In genomic region chr20:10350188-10350842, GRCh38 we compare ENCODE assay signal across 15 cellular contexts.
DNase-seq lines count a peak whose midpoint lies in the region; ATAC-seq and TF ChIP-seq lines count a peak whose summit lies in the region.
"Had no signal": no experiment of that assay in that cellular context is flagged by ENCODE, and none has a peak within 500 bp of the region (broad histone marks: within the 10 kb centered on the region; RNA-seq: fewer than 3 reads in every experiment).

No MANE protein-coding gene starts in this region.

- peak overlapping the region; percentile 83 for H3K27ac Mint-ChIP-seq in activated naive CD8-positive, alpha-beta T cell
- H3K27ac Mint-ChIP-seq in osteocyte (ENCODE audit: unreplicated experiment): peak overlapping the region; percentile 43
- H3K27ac Mint-ChIP-seq: mesothelial cell of epicardium; stimulated activated naive B cell treated with anti-CD40 and anti-IgM and Interleukin-4, amounts not matched to agents 10 μg/mL and 1 μg/mL and 100 μg/mL, for 72 hours had no signal

- intact Hi-C loops in heart left ventricle (cut with DNase I): loop anchor here in 2 of 10 donors (5.0 to 10.0 kb wide), 2 partner anchors 77 to 216 kb away; no protein-coding TSS in a partner anchor
- intact Hi-C loops in Right ventricle myocardium inferior (cut with DNase I): no loop called here

- peak overlapping the region in 8 of 12 donors; percentile 26 to 82 (median 50) for H3K27ac ChIP-seq in heart left ventricle
- H3K27ac ChIP-seq: neutrophil had no signal

- H3K4me1 Mint-ChIP-seq in activated naive CD8-positive, alpha-beta T cell (ENCODE audit: low read depth): peaks cover 8% of the 10 kb centered on the region
- peaks cover 46% of the 10 kb centered on the region for H3K4me1 Mint-ChIP-seq in osteocyte (ENCODE audit: unreplicated experiment)

- TF ChIP-seq CTCF in heart left ventricle (IDR thresholded peaks at IDR 0.05) (no peak), GM20000 (IDR thresholded peaks at IDR 0.05; ENCODE audit: extremely low read depth, missing control alignments) (no peak), osteocyte (IDR thresholded peaks at IDR 0.05) (no peak)

- no peaks in the 10 kb centered on the region for H3K36me3 ChIP-seq in heart left ventricle
- H3K36me3 ChIP-seq: adrenal gland, BE2C, neutrophil had no signal

- H3K36me3 Mint-ChIP-seq in activated naive CD8-positive, alpha-beta T cell: no peaks in the 10 kb centered on the region
- H3K36me3 Mint-ChIP-seq in osteocyte (ENCODE audit: unreplicated experiment): no peaks in the 10 kb centered on the region
- H3K36me3 Mint-ChIP-seq: mesothelial cell of epicardium; stimulated activated naive B cell treated with anti-CD40 and anti-IgM and Interleukin-4, amounts not matched to agents 10 μg/mL and 1 μg/mL and 100 μg/mL, for 72 hours had no signal

- TF ChIP-seq POLR2A in heart left ventricle (IDR thresholded peaks at IDR 0.05): no peak

- no peaks in the 10 kb centered on the region for H3K9me3 Mint-ChIP-seq in activated naive CD8-positive, alpha-beta T cell (ENCODE audit: low read depth)
- H3K9me3 Mint-ChIP-seq in osteocyte (ENCODE audit: unreplicated experiment): no peaks in the 10 kb centered on the region
- H3K9me3 Mint-ChIP-seq: mesothelial cell of epicardium had no signal

- 84 to 94% (median 87%) methylated on average over 9 of the region's 9 CpGs for WGBS in heart left ventricle, 4 donors

- ATAC-seq in heart left ventricle: no peak
- no peak for ATAC-seq in Right ventricle myocardium inferior

- H3K4me3 ChIP-seq in heart left ventricle: no peak overlapping the region
- H3K4me3 ChIP-seq: adrenal gland had no signal

- no peak for DNase-seq in heart left ventricle
- DNase-seq in Right ventricle myocardium inferior (ENCODE audit: missing footprints): no peak
- peak; percentile 15 for DNase-seq in GM20000 (ENCODE audit: low spot score)
- DNase-seq in osteocyte (ENCODE audit: extremely low spot score, unreplicated experiment): no peak
- DNase-seq in activated CD8-positive, alpha-beta memory T cell treated with anti-CD3 and anti-CD28 coated beads, Interleukin-2, amount 50 U/mL, for 4 hours: no peak
- no peak for DNase-seq in NCI-H128 (lab: John Stamatoyannopoulos, UW; ENCODE audit: unreplicated experiment)
- DNase-seq in AG20443 (ENCODE audit: low spot score): no peak
- DNase-seq: BE2C; DMS79; H7; stimulated activated naive B cell treated with anti-CD40 and anti-IgM and Interleukin-4, amounts not matched to agents 10 μg/mL and 1 μg/mL and 100 μg/mL, for 72 hours had no signal

- H3K9me3 ChIP-seq in heart left ventricle: no peaks in the 10 kb centered on the region
- H3K9me3 ChIP-seq: adrenal gland, BE2C, neutrophil had no signal

- H3K27me3 Mint-ChIP-seq in activated naive CD8-positive, alpha-beta T cell: no peaks in the 10 kb centered on the region
- no peaks in the 10 kb centered on the region for H3K27me3 Mint-ChIP-seq in osteocyte (ENCODE audit: unreplicated experiment)

- peaks cover 0 to 21% (median 0%) of the 10 kb centered on the region in 12 donors for H3K4me1 ChIP-seq in heart left ventricle
- H3K4me1 ChIP-seq: BE2C had no signal

- no peaks in the 10 kb centered on the region for H3K27me3 ChIP-seq in heart left ventricle
- H3K27me3 ChIP-seq: adrenal gland, BE2C, neutrophil had no signal

- no peak overlapping the region for H3K4me3 Mint-ChIP-seq in activated naive CD8-positive, alpha-beta T cell
- H3K4me3 Mint-ChIP-seq in osteocyte (ENCODE audit: unreplicated experiment): no peak overlapping the region
- H3K4me3 Mint-ChIP-seq: mesothelial cell of epicardium; stimulated activated naive B cell treated with anti-CD40 and anti-IgM and Interleukin-4, amounts not matched to agents 10 μg/mL and 1 μg/mL and 100 μg/mL, for 72 hours had no signal
